ENCODE assay signal across 9 cellular contexts in the genomic region with DNA sequence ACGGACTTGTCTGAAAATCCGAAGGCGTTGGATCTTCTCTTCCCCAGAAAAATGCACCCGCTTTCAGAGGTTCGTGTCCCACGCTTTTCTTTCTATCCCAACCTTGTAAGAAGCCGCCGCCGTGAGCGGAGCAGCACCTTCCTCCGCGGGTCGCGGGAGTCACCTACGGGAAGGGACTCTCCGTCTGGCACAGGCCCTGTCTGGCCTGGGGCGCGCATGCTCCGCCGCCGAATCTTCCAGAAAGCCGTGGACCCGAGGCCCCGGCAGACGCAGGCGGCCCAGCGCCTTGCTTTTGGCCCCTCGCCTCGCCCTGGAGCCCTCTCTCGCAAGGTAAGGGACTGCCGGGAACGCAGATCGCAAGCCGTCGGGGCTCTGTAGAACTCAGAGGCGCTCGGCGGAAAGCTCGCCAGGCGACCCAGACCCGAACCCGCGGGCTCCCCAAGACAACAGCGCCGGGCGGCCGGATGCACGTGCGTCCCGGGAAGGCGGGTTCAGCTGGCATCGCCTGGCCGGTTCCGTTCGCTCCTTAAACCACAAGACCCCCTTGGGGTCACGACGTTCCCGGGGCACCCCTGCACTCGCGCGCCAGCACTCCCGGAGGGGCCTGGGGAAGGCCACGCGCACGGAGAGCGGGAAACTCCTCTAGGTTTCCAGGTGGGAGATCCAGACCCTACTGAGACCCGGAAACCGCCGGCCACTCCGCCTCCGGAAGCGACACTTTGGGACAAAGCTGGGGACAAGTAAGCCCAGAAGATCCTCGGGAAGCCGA. TPM values are rescaled to one million over a fixed set of nuclear protein-coding genes. Genes with fewer than 3 reads are reported as not detected.
DNase-seq lines count a peak whose midpoint lies in the region; ATAC-seq, FAIRE-seq and TF ChIP-seq lines count a peak whose summit lies in the region.
"Not testable (repeated sequence)": the region's sequence is repeated elsewhere in the genome, so short reads cannot be mapped to it uniquely, and the experiment has no call there.
"Had no signal": no experiment of that assay in that cellular context is flagged by ENCODE, and none has a peak within 500 bp of the region (broad histone marks: within the 10 kb centered on the region; RNA-seq: fewer than 3 reads in every experiment).

No MANE protein-coding gene starts in this region.

- TF ChIP-seq EP300 in HepG2 (IDR thresholded peaks at IDR 0.05; ENCODE audit: low read depth in 2 of 2, low read length in 2 of 2); HepG2 (CRISPR knock-in tag; IDR thresholded peaks at IDR 0.05; ENCODE audit: borderline replicate concordance): not testable (repeated sequence)

- TF ChIP-seq CTCF in Caco-2 (IDR thresholded peaks at IDR 0.05; ENCODE audit: insufficient read depth in 1 of 2, low read depth in 1 of 2, low read length in 1 of 2, severe bottlenecking in 1 of 2, unreplicated experiment in 1 of 2); Panc1 (IDR thresholded peaks at IDR 0.05); body of pancreas (IDR thresholded peaks at IDR 0.05); HepG2 (CRISPR knock-in tag; IDR thresholded peaks at IDR 0.05); mucosa of descending colon (IDR thresholded peaks at IDR 0.05); upper lobe of right lung (IDR thresholded peaks at IDR 0.05): not testable (repeated sequence)

- not testable (repeated sequence) for H3K9ac ChIP-seq in HepG2 (ENCODE audit: insufficient read depth, low read depth, low read length)

- H3K79me2 ChIP-seq in HepG2 (ENCODE audit: insufficient read depth, low read length) = not testable (repeated sequence)

- not testable (repeated sequence) for H3K27me3 ChIP-seq in Caco-2 (replicated peaks; ENCODE audit: control insufficient read depth, insufficient read depth, low read length); Panc1 (ENCODE audit: control insufficient read depth, insufficient read depth, low read length); body of pancreas; HepG2 (ENCODE audit: control insufficient read depth in 1 of 2, insufficient read depth in 2 of 2, low read length in 2 of 2); upper lobe of right lung

- H3K27me3 Mint-ChIP-seq in Caco-2 (ENCODE audit: insufficient read depth, unreplicated experiment); activated CD8-positive, alpha-beta T cell treated with anti-CD3 and anti-CD28 coated beads, Interleukin-2, amount 10 ng/mL, durations not matched to agents 7 days and 5 days (ENCODE audit: low read depth): not testable (repeated sequence)

- TF ChIP-seq RAD21 in HepG2 (CRISPR knock-in tag; IDR thresholded peaks at IDR 0.05) = not testable (repeated sequence)

- not testable (repeated sequence) for H3K36me3 ChIP-seq in Caco-2 (ENCODE audit: control insufficient read depth, insufficient read depth, low read length); Panc1 (ENCODE audit: control insufficient read depth, insufficient read depth, low read length); body of pancreas (replicated peaks in 1 of 2; ENCODE audit: insufficient read depth in 1 of 2, low read depth in 2 of 2); HepG2 (replicated peaks in 1 of 2; ENCODE audit: control insufficient read depth in 1 of 2, insufficient read depth in 2 of 2, low read length in 2 of 2); mucosa of descending colon (ENCODE audit: low read depth); upper lobe of right lung

- intact Hi-C loops in Caco-2 (cut with micrococcal nuclease; ENCODE audit: unreplicated experiment); Panc1 (cut with micrococcal nuclease; ENCODE audit: unreplicated experiment); body of pancreas (cut with DNase I); left ventricle myocardium superior (cut with micrococcal nuclease); HepG2 (cut with micrococcal nuclease; ENCODE audit: unreplicated experiment); mucosa of descending colon (cut with DNase I, micrococcal nuclease); upper lobe of right lung (cut with DNase I): not testable (repeated sequence)

- in situ Hi-C loops in Panc1 (cut with HindIII; ENCODE audit: low pct_unique_long_range_greater_than_20kb, low sequenced_read_pairs); HepG2 (cut with HindIII; ENCODE audit: extremely low pct_ligation_motif_present, low pct_unique_long_range_greater_than_20kb): not testable (repeated sequence)

- H3K4me1 Mint-ChIP-seq in Caco-2 (ENCODE audit: low read depth, unreplicated experiment); activated CD8-positive, alpha-beta T cell treated with anti-CD3 and anti-CD28 coated beads, Interleukin-2, amount 10 ng/mL, durations not matched to agents 7 days and 5 days (ENCODE audit: low read depth): not testable (repeated sequence)

- not testable (repeated sequence) for H3K9me3 ChIP-seq in Caco-2; Panc1 (ENCODE audit: control insufficient read depth, insufficient read depth, low read depth, low read length); body of pancreas; HepG2 (ENCODE audit: low read length); mucosa of descending colon; upper lobe of right lung

- not testable (repeated sequence) for H2AFZ ChIP-seq in HepG2 (ENCODE audit: low read length)

- H3K9me3 Mint-ChIP-seq in Caco-2 (ENCODE audit: unreplicated experiment); activated CD8-positive, alpha-beta T cell treated with anti-CD3 and anti-CD28 coated beads, Interleukin-2, amount 10 ng/mL, durations not matched to agents 7 days and 5 days (ENCODE audit: insufficient read depth): not testable (repeated sequence)

- CTCF ChIA-PET in Caco-2 (lab: Charles Lee); Panc1 (lab: Charles Lee); activated CD8-positive, alpha-beta T cell treated with anti-CD3 and anti-CD28 coated beads, Interleukin-2, amount 10 ng/mL, durations not matched to agents 7 days and 5 days (lab: Charles Lee); HepG2 (lab: Yijun Ruan, JAX; ENCODE audit: low intra/inter-chr PET ratio, low total read pairs): not testable (repeated sequence)

- TSS peak; percentile 59 for BruUV-seq in Caco-2 (replicated peaks; lab: Mats Ljungman, UMichigan)
- BruUV-seq in Panc1 (replicated peaks; lab: Mats Ljungman, UMichigan) = TSS peak; percentile 65
- BruUV-seq in HepG2 (replicated peaks; lab: Mats Ljungman, UMichigan) = TSS peak; percentile 74

- H3K4me1 ChIP-seq in Caco-2; Panc1 (ENCODE audit: control insufficient read depth, insufficient read depth, low read length); body of pancreas; HepG2 (ENCODE audit: insufficient read depth, low read length); mucosa of descending colon (ENCODE audit: low read depth); upper lobe of right lung: not testable (repeated sequence)

- H3K36me3 Mint-ChIP-seq in Caco-2 (ENCODE audit: insufficient read depth, unreplicated experiment); activated CD8-positive, alpha-beta T cell treated with anti-CD3 and anti-CD28 coated beads, Interleukin-2, amount 10 ng/mL, durations not matched to agents 7 days and 5 days (ENCODE audit: low read depth): not testable (repeated sequence)

- H3K4me2 ChIP-seq in HepG2 (ENCODE audit: low read depth, low read length) = not testable (repeated sequence)

- FAIRE-seq in HepG2 (lab: Jason Lieb, UNC) = not testable (repeated sequence)

- not testable (repeated sequence) for H4K20me1 ChIP-seq in HepG2 (ENCODE audit: insufficient read depth, low read length)

- not testable (repeated sequence) for H3K27ac Mint-ChIP-seq in Caco-2 (ENCODE audit: unreplicated experiment); activated CD8-positive, alpha-beta T cell treated with anti-CD3 and anti-CD28 coated beads, Interleukin-2, amount 10 ng/mL, durations not matched to agents 7 days and 5 days

- not testable (repeated sequence) for H3K4me3 Mint-ChIP-seq in Caco-2 (ENCODE audit: unreplicated experiment); activated CD8-positive, alpha-beta T cell treated with anti-CD3 and anti-CD28 coated beads, Interleukin-2, amount 10 ng/mL, durations not matched to agents 7 days and 5 days

- not testable (repeated sequence) for H3K27ac ChIP-seq in Panc1 (ENCODE audit: low read length); body of pancreas; HepG2 (ENCODE audit: extremely low read length, insufficient read depth, low read length); upper lobe of right lung

- not testable (repeated sequence) for H3K4me3 ChIP-seq in Caco-2 (ENCODE audit: low read depth, low read length); Panc1 (ENCODE audit: low read depth in 2 of 2, low read length in 2 of 2); body of pancreas; HepG2 (replicated peaks in 1 of 3; ENCODE audit: insufficient read depth in 1 of 3, low read depth in 2 of 3, low read length in 3 of 3); mucosa of descending colon; upper lobe of right lung

- POLR2A ChIA-PET in Caco-2 (lab: Charles Lee); Panc1 (lab: Charles Lee); activated CD8-positive, alpha-beta T cell treated with anti-CD3 and anti-CD28 coated beads, Interleukin-2, amount 10 ng/mL, durations not matched to agents 7 days and 5 days (lab: Charles Lee); HepG2 (lab: Yijun Ruan, JAX): not testable (repeated sequence)

- ATAC-seq in Panc1 (peak; percentile 57), body of pancreas (peak; percentile 34), left ventricle myocardium superior (peak; percentile 36), mucosa of descending colon (peak; percentile 51), upper lobe of right lung (peak; percentile 45)
- peak; percentile 23 for ATAC-seq in activated CD8-positive, alpha-beta T cell treated with anti-CD3 and anti-CD28 coated beads, Interleukin-2, amount 10 ng/mL, durations not matched to agents 7 days and 5 days
- ATAC-seq in HepG2 = not testable (repeated sequence)

- WGBS in body of pancreas, 2 donors = no CpG with 5 or more reads among the region's 74 CpGs
- WGBS in HepG2 (ENCODE audit: low lambda C conversion rate) = no CpG with 5 or more reads among the region's 74 CpGs

- DNase-seq in Caco-2; Panc1 (ENCODE audit: low read depth, low spot score); activated CD8-positive, alpha-beta T cell treated with anti-CD3 and anti-CD28 coated beads, Interleukin-2, amount 10 ng/mL, durations not matched to agents 7 days and 5 days; body of pancreas; left ventricle myocardium superior; HepG2 (ENCODE audit: low spot score); mucosa of descending colon; upper lobe of right lung: not testable (repeated sequence)

- not testable (repeated sequence) for TF ChIP-seq POLR2A in body of pancreas (IDR thresholded peaks at IDR 0.05); HepG2 (IDR thresholded peaks at IDR 0.05; ENCODE audit: insufficient read depth in 1 of 2, low read depth in 2 of 2, low read length in 2 of 2)

RNA-seq across cellular contexts. Expression of a gene that starts 1.1 kb away (rescaled TPM):
- total RNA-seq in Caco-2 (2022) (194 and 202 TPM in 2 replicates), Panc1 (2021; ENCODE audit: unreplicated experiment) (62.5 TPM), body of pancreas (100 to 1,000 TPM; 196 to 199 TPM), left ventricle myocardium superior (4.8 TPM), HepG2 (2016; rRNA removed; fragmentation: Illumina TruSeq; extraction: Trizol) (43.5 and 64.7 TPM in 2 replicates), mucosa of descending colon (1 to 10 TPM; 4.5 to 5.8 (median 4.6) TPM), upper lobe of right lung (69.0 TPM)
- polyA plus RNA-seq in Panc1 (2012; ENCODE audit: insufficient read length) = 137 TPM
- total RNA-seq in activated CD8-positive, alpha-beta T cell treated with anti-CD3 and anti-CD28 coated beads, Interleukin-2, amount 10 ng/mL, durations not matched to agents 7 days and 5 days = 10 to 100 TPM; 49.5 to 55.2 TPM
- total RNA-seq in HepG2 (2016; cell fraction: cytosol; rRNA removed; fragmentation: Illumina TruSeq; extraction: Trizol; ENCODE audit: low read depth) = 7.0 and 10.7 TPM in 2 replicates
- total RNA-seq in HepG2 (2016; cell fraction: insoluble cytoplasmic fraction; rRNA removed; fragmentation: Illumina TruSeq; extraction: Trizol) = 39.6 and 65.0 TPM in 2 replicates
- 15.5 and 17.5 TPM in 2 replicates for total RNA-seq in HepG2 (2016; cell fraction: membrane; rRNA removed; fragmentation: Illumina TruSeq; extraction: Trizol)
- 64.6 and 69.7 TPM in 2 replicates for total RNA-seq in HepG2 (2016; cell fraction: nucleus; rRNA removed; fragmentation: Illumina TruSeq; extraction: Trizol)
- polyA plus RNA-seq in HepG2 (2011; rRNA removed) = 99.3 and 112 TPM in 2 replicates
- 47.3 and 63.6 TPM in 2 replicates for polyA plus RNA-seq in HepG2 (2011; cell fraction: cytosol; rRNA removed)
- 558 and 796 TPM in 2 replicates for polyA plus RNA-seq in HepG2 (2011; cell fraction: nucleus; rRNA removed)
- polyA plus RNA-seq in HepG2 (2012) = 78.7 and 82.0 TPM in 2 replicates
- 4.1 and 4.3 TPM in 2 replicates for polyA plus RNA-seq in HepG2 (2016; cell fraction: cytosol; fragmentation: Illumina TruSeq; extraction: Trizol; ENCODE audit: low read depth)
- 40.3 and 46.4 TPM in 2 replicates for polyA plus RNA-seq in HepG2 (2016; cell fraction: insoluble cytoplasmic fraction; fragmentation: Illumina TruSeq; extraction: Trizol; ENCODE audit: low read depth)
- 10.8 and 11.8 TPM in 2 replicates for polyA plus RNA-seq in HepG2 (2016; cell fraction: membrane; fragmentation: Illumina TruSeq; extraction: Trizol; ENCODE audit: low read depth)
- polyA plus RNA-seq in HepG2 (2016; cell fraction: nucleus; fragmentation: Illumina TruSeq; extraction: Trizol; ENCODE audit: insufficient read depth, low read depth) = 186 and 192 TPM in 2 replicates
- polyA minus RNA-seq in HepG2 (2011; rRNA and poly(A)+ RNA removed; ENCODE audit: low replicate concordance) = 103 and 128 TPM in 2 replicates
- polyA minus RNA-seq in HepG2 (2011; cell fraction: cytosol; rRNA and poly(A)+ RNA removed) = 33.8 and 36.2 TPM in 2 replicates
- polyA minus RNA-seq in HepG2 (2011; cell fraction: nucleus; rRNA and poly(A)+ RNA removed) = 97.0 and 114 TPM in 2 replicates
- total RNA-seq: CD8-positive, alpha-beta T cell had no signal

RNA-seq across cellular contexts. Expression of a gene that starts 32.8 kb away (rescaled TPM):
- total RNA-seq in Caco-2 (2022) = 58.6 and 64.8 TPM in 2 replicates
- total RNA-seq in Panc1 (2021; ENCODE audit: unreplicated experiment) = 22.8 TPM
- polyA plus RNA-seq in Panc1 (2012; ENCODE audit: insufficient read length) = 57.3 TPM
- 10 to 100 TPM; 27.4 to 32.0 TPM for total RNA-seq in activated CD8-positive, alpha-beta T cell treated with anti-CD3 and anti-CD28 coated beads, Interleukin-2, amount 10 ng/mL, durations not matched to agents 7 days and 5 days
- 10 to 100 TPM; 34.2 to 40.9 TPM for total RNA-seq in body of pancreas
- 15.8 TPM for total RNA-seq in left ventricle myocardium superior
- total RNA-seq in HepG2 (2016; rRNA removed; fragmentation: Illumina TruSeq; extraction: Trizol) = 21.2 and 28.6 TPM in 2 replicates
- total RNA-seq in HepG2 (2016; cell fraction: cytosol; rRNA removed; fragmentation: Illumina TruSeq; extraction: Trizol; ENCODE audit: low read depth) = 7.4 and 10.8 TPM in 2 replicates
- 15.8 and 25.5 TPM in 2 replicates for total RNA-seq in HepG2 (2016; cell fraction: insoluble cytoplasmic fraction; rRNA removed; fragmentation: Illumina TruSeq; extraction: Trizol)
- 10.4 and 13.6 TPM in 2 replicates for total RNA-seq in HepG2 (2016; cell fraction: membrane; rRNA removed; fragmentation: Illumina TruSeq; extraction: Trizol)
- total RNA-seq in HepG2 (2016; cell fraction: nucleus; rRNA removed; fragmentation: Illumina TruSeq; extraction: Trizol) = 32.7 and 42.6 TPM in 2 replicates
- 26.8 and 27.4 TPM in 2 replicates for polyA plus RNA-seq in HepG2 (2011; rRNA removed)
- 38.0 and 44.6 TPM in 2 replicates for polyA plus RNA-seq in HepG2 (2011; cell fraction: cytosol; rRNA removed)
- polyA plus RNA-seq in HepG2 (2011; cell fraction: nucleus; rRNA removed) = 46.3 and 54.0 TPM in 2 replicates
- 11.6 and 48.1 TPM in 2 replicates for polyA plus RNA-seq in HepG2 (2012)
- polyA plus RNA-seq in HepG2 (2016; cell fraction: cytosol; fragmentation: Illumina TruSeq; extraction: Trizol; ENCODE audit: low read depth) = 17.8 TPM in 2 replicates
- 210 and 242 TPM in 2 replicates for polyA plus RNA-seq in HepG2 (2016; cell fraction: insoluble cytoplasmic fraction; fragmentation: Illumina TruSeq; extraction: Trizol; ENCODE audit: low read depth)
- polyA plus RNA-seq in HepG2 (2016; cell fraction: membrane; fragmentation: Illumina TruSeq; extraction: Trizol; ENCODE audit: low read depth) = 21.2 and 34.0 TPM in 2 replicates
- 92.4 and 139 TPM in 2 replicates for polyA plus RNA-seq in HepG2 (2016; cell fraction: nucleus; fragmentation: Illumina TruSeq; extraction: Trizol; ENCODE audit: insufficient read depth, low read depth)
- 17.9 and 41.1 TPM in 2 replicates for polyA minus RNA-seq in HepG2 (2011; rRNA and poly(A)+ RNA removed; ENCODE audit: low replicate concordance)
- 8.5 and 9.2 TPM in 2 replicates for polyA minus RNA-seq in HepG2 (2011; cell fraction: cytosol; rRNA and poly(A)+ RNA removed)
- 69.9 and 74.8 TPM in 2 replicates for polyA minus RNA-seq in HepG2 (2011; cell fraction: nucleus; rRNA and poly(A)+ RNA removed)
- total RNA-seq in mucosa of descending colon = 10 to 100 TPM; 10.8 to 38.5 (median 36.4) TPM
- total RNA-seq in upper lobe of right lung = 34.9 TPM
